ENCODE assay signal across 15 cellular contexts in genomic region chr12:117058442-117059072, GRCh38. TPM values are rescaled to one million over a fixed set of nuclear protein-coding genes. Genes with fewer than 3 reads are reported as not detected.
DNase-seq lines count a peak whose midpoint lies in the region; FAIRE-seq and TF ChIP-seq lines count a peak whose summit lies in the region.
"Had no signal": no experiment of that assay in that cellular context is flagged by ENCODE, and none has a peak within 500 bp of the region (broad histone marks: within the 10 kb centered on the region; RNA-seq: fewer than 3 reads in every experiment).

No MANE protein-coding gene starts in this region.

- no peak overlapping the region for H3K23ac ChIP-seq in H1 (ENCODE audit: insufficient read length)

- no peak overlapping the region for H4K91ac ChIP-seq in H1 (replicated peaks; ENCODE audit: insufficient read length, low read length)

- H3K4me2 ChIP-seq in H1 (ENCODE audit: insufficient read depth in 1 of 2, low read depth in 2 of 2, low read length in 2 of 2), result no peak overlapping the region

- TF ChIP-seq CTCF in left ventricle myocardium inferior (IDR thresholded peaks at IDR 0.05; ENCODE audit: borderline replicate concordance) (no peak), right atrium auricular region (IDR thresholded peaks at IDR 0.05) (no peak), H1 (IDR thresholded peaks at IDR 0.05; ENCODE audit: control extremely low read depth in 1 of 3, insufficient read depth in 1 of 3, low read depth in 1 of 3, low read length in 3 of 3) (no peak)

- FAIRE-seq in H1 (lab: Jason Lieb, UNC), result no peak
- FAIRE-seq: H54 had no signal

- no peaks in the 10 kb centered on the region for H3K36me3 ChIP-seq in left ventricle myocardium inferior
- no peaks in the 10 kb centered on the region for H3K36me3 ChIP-seq in right atrium auricular region
- peaks cover 68% of the 10 kb centered on the region for H3K36me3 ChIP-seq in KOPT-K1 (ENCODE audit: insufficient read depth, low read length)
- H3K36me3 ChIP-seq in H1 (ENCODE audit: control insufficient read depth in 2 of 4, insufficient read depth in 4 of 4, low read length in 3 of 4), result no peaks in the 10 kb centered on the region

- POLR2A ChIA-PET in H1 (lab: Charles Lee; ENCODE audit: partially characterized antibody), result interaction anchor here (0.6 kb wide), 1 partner anchor 25 kb away, joined by 3 read pairs; no protein-coding TSS in a partner anchor

- H2AK5ac ChIP-seq in H1 (ENCODE audit: low read depth, low read length), result no peak overlapping the region

- intact Hi-C loops in left ventricle myocardium inferior (cut with micrococcal nuclease), result no loop called here

- peak overlapping the region; percentile 69; the same call in 1 of the 2 replicates for H4K8ac ChIP-seq in H1 (ENCODE audit: extremely low read depth, insufficient read depth, low read length)

- CTCF ChIA-PET in H1 (lab: Charles Lee; ENCODE audit: partially characterized antibody), result interaction anchor here (0.6 to 1.4 kb wide), 4 partner anchors 24 to 840 kb away, joined by 3 to 4 read pairs (median 4); no protein-coding TSS in a partner anchor

- no peak for DNase-seq in left ventricle myocardium inferior
- no peak for DNase-seq in right atrium auricular region (ENCODE audit: low spot score)
- DNase-seq in H1 (ENCODE audit: low read depth in 1 of 2, low spot score in 2 of 2), result no peak
- no peak for DNase-seq in NCI-H1105 (lab: John Stamatoyannopoulos, UW)
- no peak for DNase-seq in stimulated activated CD4-positive, alpha-beta T cell treated with anti-CD3 and anti-CD28 coated beads, Interleukin-4, amount 100 ng/mL, for 4 hours
- no peak for DNase-seq in NCI-H2029 treated with DMSO at 0.1 percent for 48 hours (lab: John Stamatoyannopoulos, UW)
- DNase-seq: CD8-positive, alpha-beta T cell; IMR-90; NCI-H1436 treated with DMSO at 0.1 percent for 48 hours; NCI-H226; PC-3 had no signal

- no peaks in the 10 kb centered on the region for H3K79me2 ChIP-seq in H1 (ENCODE audit: control insufficient read depth in 1 of 2, insufficient read depth in 2 of 2, low read length in 2 of 2)

- H2BK120ac ChIP-seq in H1 (replicated peaks; ENCODE audit: low read depth, low read length), result no peak overlapping the region

- H2AFZ ChIP-seq in H1 (ENCODE audit: low read length), result no peak overlapping the region

- no peak for TF ChIP-seq EP300 in H1 (IDR thresholded peaks at IDR 0.05; ENCODE audit: borderline replicate concordance in 1 of 2, low read depth in 2 of 2, low read length in 2 of 2)

- no peak overlapping the region for H4K5ac ChIP-seq in H1 (ENCODE audit: insufficient read length, low read depth, low read length)

- no peak overlapping the region for H2BK20ac ChIP-seq in H1 (ENCODE audit: low read length)

- TF ChIP-seq POLR2A in H1 (IDR thresholded peaks at IDR 0.05; ENCODE audit: control extremely low read depth in 1 of 2, low read depth in 2 of 2, low read length in 2 of 2), result no peak

- H3K4me1 ChIP-seq in left ventricle myocardium inferior, result peaks cover 48% of the 10 kb centered on the region
- H3K4me1 ChIP-seq in right atrium auricular region, result peaks cover 0 to 22% of the 10 kb centered on the region in 2 donors
- H3K4me1 ChIP-seq in H1 (replicated peaks in 1 of 4; ENCODE audit: control insufficient read depth in 3 of 4, insufficient read depth in 4 of 4, low read length in 3 of 4), result peaks cover 0 to 21% (median 14%) of the 10 kb centered on the region in 4 experiments; a peak in 6 of 7 replicates

- H3K18ac ChIP-seq in H1 (ENCODE audit: extremely low read depth, low read length), result no peak overlapping the region

- no peak overlapping the region for H3K4me3 ChIP-seq in left ventricle myocardium inferior
- no peak overlapping the region for H3K4me3 ChIP-seq in right atrium auricular region
- no peak overlapping the region for H3K4me3 ChIP-seq in H1 (ENCODE audit: extremely low read depth in 1 of 4, insufficient read depth in 2 of 4, low read depth in 3 of 4, low read length in 4 of 4)
- H3K4me3 ChIP-seq: SK-N-MC had no signal

- WGBS in H1 (ENCODE audit: extremely low coverage in 1 of 2, insufficient coverage in 1 of 2, insufficient read length in 1 of 2, insufficient replicate concordance in 2 of 2, low coverage in 1 of 2, low lambda C conversion rate in 2 of 2, missing lambda C conversion rate in 1 of 2), 2 experiments, result 78% methylated on average over 2 of the region's 3 CpGs; no CpG with 5 or more reads in 1 of the 2 experiments

- peak overlapping the region; percentile 57 for H3K14ac ChIP-seq in H1 (ENCODE audit: insufficient read length)

- H3K27ac ChIP-seq in left ventricle myocardium inferior (replicated peaks) (peak overlapping the region; percentile 70), right atrium auricular region (peak overlapping the region in 1 of 2 donors; percentile 42), KOPT-K1 (ENCODE audit: low read depth, low read length, poor library complexity, severe bottlenecking) (peak overlapping the region; percentile 28), H1 (ENCODE audit: low read depth, low read length) (no peak overlapping the region)
- H3K27ac ChIP-seq: SK-N-MC had no signal

- no peak overlapping the region for H2BK15ac ChIP-seq in H1 (ENCODE audit: low read length)

- no peaks in the 10 kb centered on the region for H3K79me1 ChIP-seq in H1 (ENCODE audit: low read depth, low read length)

- H3K9ac ChIP-seq in H1 (replicated peaks in 1 of 4; ENCODE audit: extremely low read depth in 1 of 4, low read depth in 3 of 4, low read length in 3 of 4), result no peak overlapping the region

- H2BK12ac ChIP-seq in H1 (ENCODE audit: low read depth, low read length), result peak overlapping the region; percentile 22; the same call in 1 of the 2 replicates

- H2BK5ac ChIP-seq in H1 (ENCODE audit: low read depth, low read length), result no peak overlapping the region

- H3K9me3 ChIP-seq in left ventricle myocardium inferior (replicated peaks) (no peaks in the 10 kb centered on the region), right atrium auricular region (no peaks in the 10 kb centered on the region), KOPT-K1 (ENCODE audit: insufficient read depth, low read length, poor library complexity, severe bottlenecking) (no peaks in the 10 kb centered on the region), H1 (ENCODE audit: insufficient read depth in 2 of 2, low read depth in 1 of 2, low read length in 1 of 2) (no peaks in the 10 kb centered on the region)

- no peak overlapping the region for H3K56ac ChIP-seq in H1 (replicated peaks; ENCODE audit: insufficient read length, low read depth, low read length)

- no peak overlapping the region for H3K4ac ChIP-seq in H1 (replicated peaks; ENCODE audit: insufficient read length, low read depth, low read length)

- no peaks in the 10 kb centered on the region for H4K20me1 ChIP-seq in H1 (replicated peaks in 1 of 2; ENCODE audit: control insufficient read depth in 1 of 2, insufficient read depth in 2 of 2, low read length in 2 of 2)

- no peaks in the 10 kb centered on the region for H3K23me2 ChIP-seq in H1 (ENCODE audit: low read depth, low read length)

- no peak for TF ChIP-seq RAD21 in H1 (IDR thresholded peaks at IDR 0.05 in 1 of 2, conservative IDR thresholded peaks at IDR 0.05 in 1 of 2; ENCODE audit: low read depth in 2 of 2, low read length in 2 of 2)

- no peaks in the 10 kb centered on the region for H3K27me3 ChIP-seq in left ventricle myocardium inferior (ENCODE audit: low read depth)
- H3K27me3 ChIP-seq in right atrium auricular region, result no peaks in the 10 kb centered on the region
- H3K27me3 ChIP-seq in H1 (replicated peaks in 1 of 4; ENCODE audit: control insufficient read depth in 3 of 4, extremely low read depth in 1 of 4, insufficient read depth in 3 of 4, low read length in 3 of 4), result no peaks in the 10 kb centered on the region

TF ChIP-seq in H1, 55 proteins besides CTCF, POLR2A, EP300 and RAD21 (continues in another document):
- TF ChIP-seq RBBP5 (IDR thresholded peaks at IDR 0.05; ENCODE audit: borderline replicate concordance, low read depth, low read length), result no peak

RNA-seq across cellular contexts. Expression of gene TESC, which starts 40.7 kb away (rescaled TPM):
- total RNA-seq in left ventricle myocardium inferior, result 92.1 TPM
- total RNA-seq in right atrium auricular region, result 10 to 100 TPM; 31.2 to 36.2 TPM
- total RNA-seq in H1 (2021; fragmentation: NEBNext Ultra II Directional; extraction: Animal tissue kit (Norgen Biotek cat#: 25700)), result 9.8 and 12.0 TPM in 2 replicates
- 17.7 and 20.1 TPM in 2 replicates for polyA plus RNA-seq in H1 (2011; rRNA removed)
- polyA plus RNA-seq in H1 (2011; cell fraction: cytosol; rRNA removed), result 18.1 TPM
- polyA plus RNA-seq in H1 (2011; cell fraction: nucleus; rRNA removed), result 16.5 TPM
- 8.0 to 18.0 TPM (median 13.8 TPM) in 4 replicates for polyA plus RNA-seq in H1 (2012, experiment 1 of 2)
- polyA plus RNA-seq in H1 (2012, experiment 2 of 2), result 11.0 TPM
- 7.5 TPM for polyA plus RNA-seq in H1 (2013, experiment 1 of 2)
- 8.1 TPM for polyA plus RNA-seq in H1 (2013, experiment 2 of 2)
- polyA minus RNA-seq in H1 (2011; rRNA and poly(A)+ RNA removed), result 5.4 and 5.5 TPM in 2 replicates
- polyA minus RNA-seq in H1 (2011; cell fraction: cytosol; rRNA and poly(A)+ RNA removed), result 1.8 TPM
- polyA minus RNA-seq in H1 (2011; cell fraction: nucleus; rRNA and poly(A)+ RNA removed), result 7.9 TPM
- total RNA-seq: A673 had no signal
